In genomic region chr22:32780726-32781310, GRCh38 we compare ENCODE assay signal across 18 cellular contexts. TPM values are rescaled to one million over a fixed set of nuclear protein-coding genes. Genes with fewer than 3 reads are reported as not detected.
"Had no signal": no experiment of that assay in that cellular context is flagged by ENCODE, and none has a peak within 500 bp of the region (broad histone marks: within the 10 kb centered on the region; RNA-seq: fewer than 3 reads in every experiment).

No MANE protein-coding gene starts in this region.

- H3K27ac ChIP-seq: brain microvascular endothelial cell, testis had no signal

- DNase-seq: activated CD4-positive, alpha-beta T cell treated with anti-CD3 and anti-CD28 coated beads, Interleukin-2, amount 10 ng/mL, durations not matched to agents 24 days and 14 days; activated CD4-positive, CD25-positive, alpha-beta regulatory T cell; activated CD8-positive, alpha-beta memory T cell treated with anti-CD3 and anti-CD28 coated beads for 24 hours; activated naive CD8-positive, alpha-beta T cell treated with anti-CD3 and anti-CD28 coated beads, Interleukin-2, amount 10 ng/mL, durations not matched to agents 7 days and 5 days; anterior cingulate cortex; brain microvascular endothelial cell; cerebellar nuclear complex; effector CD8-positive, alpha-beta T cell; glutamatergic neuron; immature natural killer cell; left cardiac atrium; stimulated activated CD4-positive, alpha-beta T cell treated with anti-CD3 and anti-CD28 coated beads, Interleukin-1b, Interleukin-23, amount 100 ng/mL, for 48 hours; stimulated activated naive CD8-positive, alpha-beta T cell treated with anti-CD3 and anti-CD28 coated beads, Interleukin-15, amount 100 ng/mL, for 72 hours; testis had no signal

- H3K9me3 ChIP-seq: testis had no signal

- ATAC-seq: stimulated activated naive CD8-positive, alpha-beta T cell treated with anti-CD3 and anti-CD28 coated beads, Interleukin-15, amount 100 ng/mL, for 72 hours had no signal

- H3K27ac Mint-ChIP-seq: activated CD4-positive, alpha-beta T cell treated with anti-CD3 and anti-CD28 coated beads, Interleukin-2, amount 10 ng/mL, durations not matched to agents 24 days and 14 days; activated naive CD8-positive, alpha-beta T cell treated with anti-CD3 and anti-CD28 coated beads, Interleukin-2, amount 10 ng/mL, durations not matched to agents 7 days and 5 days; activated T-helper 1 cell treated with anti-CD3 and anti-CD28 coated beads, Interleukin-12 subunit alpha, Interleukin-12 subunit beta, Interleukin-2, Interleukin-4 antibody, amounts not matched to agents 30 ng/mL and 10 ng/mL and 1 ng/mL, durations not matched to agents 14 hours and 24 hours and 36 hours; immature natural killer cell; stimulated activated naive CD8-positive, alpha-beta T cell treated with anti-CD3 and anti-CD28 coated beads, Interleukin-15, amount 100 ng/mL, for 72 hours; T-helper 2 cell treated with Interferon-gamma antibody and Interleukin-4, amounts not matched to agents 5 μg/mL and 100 μg/mL, for 36 hours had no signal

- H3K4me1 Mint-ChIP-seq: activated CD4-positive, alpha-beta T cell treated with anti-CD3 and anti-CD28 coated beads, Interleukin-2, amount 10 ng/mL, durations not matched to agents 24 days and 14 days; stimulated activated naive CD8-positive, alpha-beta T cell treated with anti-CD3 and anti-CD28 coated beads, Interleukin-15, amount 100 ng/mL, for 72 hours had no signal

- H3K36me3 Mint-ChIP-seq: activated naive CD8-positive, alpha-beta T cell treated with anti-CD3 and anti-CD28 coated beads, Interleukin-2, amount 10 ng/mL, durations not matched to agents 7 days and 5 days; immature natural killer cell had no signal

- H3K27me3 Mint-ChIP-seq: stimulated activated naive CD8-positive, alpha-beta T cell treated with anti-CD3 and anti-CD28 coated beads, Interleukin-15, amount 100 ng/mL, for 72 hours had no signal

- H3K4me1 ChIP-seq: testis had no signal

- H3K27me3 ChIP-seq: brain microvascular endothelial cell, testis had no signal

- H3K9me3 Mint-ChIP-seq: activated CD4-positive, alpha-beta T cell treated with anti-CD3 and anti-CD28 coated beads, Interleukin-2, amount 10 ng/mL, durations not matched to agents 24 days and 14 days; activated naive CD8-positive, alpha-beta T cell treated with anti-CD3 and anti-CD28 coated beads, Interleukin-2, amount 10 ng/mL, durations not matched to agents 7 days and 5 days; activated T-helper 1 cell treated with anti-CD3 and anti-CD28 coated beads, Interleukin-12 subunit alpha, Interleukin-12 subunit beta, Interleukin-2, Interleukin-4 antibody, amounts not matched to agents 30 ng/mL and 10 ng/mL and 1 ng/mL, durations not matched to agents 14 hours and 24 hours and 36 hours; immature natural killer cell; neural crest cell; stimulated activated naive CD8-positive, alpha-beta T cell treated with anti-CD3 and anti-CD28 coated beads, Interleukin-15, amount 100 ng/mL, for 72 hours; T-helper 2 cell treated with Interferon-gamma antibody and Interleukin-4, amounts not matched to agents 5 μg/mL and 100 μg/mL, for 36 hours had no signal

- H3K36me3 ChIP-seq: brain microvascular endothelial cell had no signal

- H3K4me3 ChIP-seq: lung, testis had no signal

- H3K4me3 Mint-ChIP-seq: activated CD4-positive, alpha-beta T cell treated with anti-CD3 and anti-CD28 coated beads, Interleukin-2, amount 10 ng/mL, durations not matched to agents 24 days and 14 days; activated naive CD8-positive, alpha-beta T cell treated with anti-CD3 and anti-CD28 coated beads, Interleukin-2, amount 10 ng/mL, durations not matched to agents 7 days and 5 days; activated T-helper 1 cell treated with anti-CD3 and anti-CD28 coated beads, Interleukin-12 subunit alpha, Interleukin-12 subunit beta, Interleukin-2, Interleukin-4 antibody, amounts not matched to agents 30 ng/mL and 10 ng/mL and 1 ng/mL, durations not matched to agents 14 hours and 24 hours and 36 hours; immature natural killer cell; neural crest cell; stimulated activated naive CD8-positive, alpha-beta T cell treated with anti-CD3 and anti-CD28 coated beads, Interleukin-15, amount 100 ng/mL, for 72 hours; T-helper 2 cell treated with Interferon-gamma antibody and Interleukin-4, amounts not matched to agents 5 μg/mL and 100 μg/mL, for 36 hours had no signal

RNA-seq across cellular contexts. Expression of gene TIMP3, which starts 20.7 kb away (rescaled TPM):
- total RNA-seq: activated CD4-positive, alpha-beta T cell treated with anti-CD3 and anti-CD28 coated beads, Interleukin-2, amount 10 ng/mL, durations not matched to agents 24 days and 14 days; activated T-helper 1 cell treated with anti-CD3 and anti-CD28 coated beads, Interleukin-12 subunit alpha, Interleukin-12 subunit beta, Interleukin-2, Interleukin-4 antibody, amounts not matched to agents 30 ng/mL and 10 ng/mL and 1 ng/mL, durations not matched to agents 14 hours and 24 hours and 36 hours had no signal
- polyA plus RNA-seq: immature natural killer cell had no signal
